Comparison of ENCODE assay signal across 11 cellular contexts in the genomic region with DNA sequence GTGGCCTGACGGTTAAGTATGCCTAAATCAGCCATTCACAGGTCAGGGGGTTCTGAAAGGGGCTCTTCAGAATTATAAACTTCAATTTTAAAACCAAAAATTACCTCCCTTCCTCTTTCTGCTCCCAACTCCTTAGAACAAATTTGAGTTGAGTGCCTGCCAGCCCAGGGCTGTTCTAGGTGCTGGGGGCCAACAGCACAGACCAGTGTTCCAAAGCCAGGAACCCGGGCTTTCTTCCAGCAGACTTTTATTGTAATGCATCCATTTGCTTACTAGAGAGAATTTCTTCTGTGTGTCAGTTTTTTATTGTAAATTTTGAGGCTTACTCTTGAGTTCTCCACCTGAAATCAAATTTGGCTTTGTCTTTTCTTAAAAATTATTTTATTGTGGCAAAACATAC.
"Had no signal": no experiment of that assay in that cellular context is flagged by ENCODE, and none has a peak within 500 bp of the region (broad histone marks: within the 10 kb centered on the region; RNA-seq: fewer than 3 reads in every experiment).

No MANE protein-coding gene starts in this region.

- H3K4me1 ChIP-seq: lower lobe of right lung had no signal

- H3K36me3 ChIP-seq: lower lobe of right lung had no signal

- H3K27ac Mint-ChIP-seq: activated B cell treated with CpG ODN at 0.5 μM for 24 hours; activated CD8-positive, alpha-beta T cell treated with anti-CD3 and anti-CD28 coated beads, Interleukin-2, amount 10 ng/mL, durations not matched to agents 7 days and 5 days; mesothelial cell of epicardium; stimulated activated effector memory CD8-positive, alpha-beta T cell treated with anti-CD3 and anti-CD28 coated beads, Interleukin-12 subunit alpha, Interleukin-12 subunit beta, amount 100 ng/mL, for 72 hours; T-helper 2 cell treated with Interferon-gamma antibody and Interleukin-4, amounts not matched to agents 5 μg/mL and 100 μg/mL, for 36 hours had no signal

- H3K27ac ChIP-seq: epithelial cell of prostate, lower lobe of right lung had no signal

- H3K9me3 Mint-ChIP-seq: T-helper 2 cell treated with Interferon-gamma antibody and Interleukin-4, amounts not matched to agents 5 μg/mL and 100 μg/mL, for 36 hours had no signal

- ATAC-seq: activated CD8-positive, alpha-beta T cell treated with anti-CD3 and anti-CD28 coated beads, Interleukin-2, amount 10 ng/mL, durations not matched to agents 7 days and 5 days; lower lobe of right lung; stimulated activated effector memory CD8-positive, alpha-beta T cell treated with anti-CD3 and anti-CD28 coated beads, Interleukin-12 subunit alpha, Interleukin-12 subunit beta, amount 100 ng/mL, for 72 hours had no signal

- H3K4me1 Mint-ChIP-seq: activated B cell treated with CpG ODN at 0.5 μM for 24 hours; mesothelial cell of epicardium; stimulated activated effector memory CD8-positive, alpha-beta T cell treated with anti-CD3 and anti-CD28 coated beads, Interleukin-12 subunit alpha, Interleukin-12 subunit beta, amount 100 ng/mL, for 72 hours had no signal

- H3K4me3 ChIP-seq: lower lobe of right lung had no signal

- H3K36me3 Mint-ChIP-seq: mesothelial cell of epicardium; stimulated activated effector memory CD8-positive, alpha-beta T cell treated with anti-CD3 and anti-CD28 coated beads, Interleukin-12 subunit alpha, Interleukin-12 subunit beta, amount 100 ng/mL, for 72 hours had no signal

- H3K9me3 ChIP-seq: lower lobe of right lung had no signal

- DNase-seq: activated B cell treated with CpG ODN at 0.5 μM for 24 hours; activated CD4-positive, alpha-beta T cell treated with anti-CD3 and anti-CD28 coated beads for 48 hours; activated CD8-positive, alpha-beta memory T cell treated with anti-CD3 and anti-CD28 coated beads, Interleukin-2, amount 50 U/mL, for 48 hours; activated CD8-positive, alpha-beta T cell treated with anti-CD3 and anti-CD28 coated beads, Interleukin-2, amount 10 ng/mL, durations not matched to agents 7 days and 5 days; dermis blood vessel endothelial cell; lower lobe of right lung; trophoblast cell had no signal

- H3K4me3 Mint-ChIP-seq: activated B cell treated with CpG ODN at 0.5 μM for 24 hours; activated CD8-positive, alpha-beta T cell treated with anti-CD3 and anti-CD28 coated beads, Interleukin-2, amount 10 ng/mL, durations not matched to agents 7 days and 5 days; mesothelial cell of epicardium; stimulated activated effector memory CD8-positive, alpha-beta T cell treated with anti-CD3 and anti-CD28 coated beads, Interleukin-12 subunit alpha, Interleukin-12 subunit beta, amount 100 ng/mL, for 72 hours; T-helper 2 cell treated with Interferon-gamma antibody and Interleukin-4, amounts not matched to agents 5 μg/mL and 100 μg/mL, for 36 hours had no signal
